ENCODE assay signal across 1 cellular context in the genomic region with DNA sequence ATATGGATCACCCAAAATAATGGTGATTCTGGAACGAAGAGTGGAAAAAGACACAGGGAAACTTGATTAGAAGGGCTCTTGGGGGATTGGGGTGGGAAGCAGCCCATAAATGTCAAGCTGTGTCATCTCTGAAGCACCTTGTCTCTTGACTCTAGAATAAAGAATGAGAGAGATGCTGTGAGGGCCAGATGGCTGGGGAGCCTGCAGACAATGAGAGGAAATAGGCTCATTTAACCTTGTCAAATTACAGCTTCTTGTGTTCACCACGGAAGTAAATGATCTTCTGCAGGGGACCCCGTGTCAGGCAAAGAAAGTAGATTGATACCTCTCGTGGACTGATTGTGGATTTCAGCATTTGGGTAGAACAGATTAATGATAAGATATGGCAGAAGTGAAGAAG.
TF ChIP-seq lines count a peak whose summit lies in the region.

No MANE protein-coding gene starts in this region.

TF ChIP-seq in GM23338, 12 proteins besides CTCF, POLR2A, EP300 and RAD21 (continued from another document):
- TF ChIP-seq, protein P1, sequence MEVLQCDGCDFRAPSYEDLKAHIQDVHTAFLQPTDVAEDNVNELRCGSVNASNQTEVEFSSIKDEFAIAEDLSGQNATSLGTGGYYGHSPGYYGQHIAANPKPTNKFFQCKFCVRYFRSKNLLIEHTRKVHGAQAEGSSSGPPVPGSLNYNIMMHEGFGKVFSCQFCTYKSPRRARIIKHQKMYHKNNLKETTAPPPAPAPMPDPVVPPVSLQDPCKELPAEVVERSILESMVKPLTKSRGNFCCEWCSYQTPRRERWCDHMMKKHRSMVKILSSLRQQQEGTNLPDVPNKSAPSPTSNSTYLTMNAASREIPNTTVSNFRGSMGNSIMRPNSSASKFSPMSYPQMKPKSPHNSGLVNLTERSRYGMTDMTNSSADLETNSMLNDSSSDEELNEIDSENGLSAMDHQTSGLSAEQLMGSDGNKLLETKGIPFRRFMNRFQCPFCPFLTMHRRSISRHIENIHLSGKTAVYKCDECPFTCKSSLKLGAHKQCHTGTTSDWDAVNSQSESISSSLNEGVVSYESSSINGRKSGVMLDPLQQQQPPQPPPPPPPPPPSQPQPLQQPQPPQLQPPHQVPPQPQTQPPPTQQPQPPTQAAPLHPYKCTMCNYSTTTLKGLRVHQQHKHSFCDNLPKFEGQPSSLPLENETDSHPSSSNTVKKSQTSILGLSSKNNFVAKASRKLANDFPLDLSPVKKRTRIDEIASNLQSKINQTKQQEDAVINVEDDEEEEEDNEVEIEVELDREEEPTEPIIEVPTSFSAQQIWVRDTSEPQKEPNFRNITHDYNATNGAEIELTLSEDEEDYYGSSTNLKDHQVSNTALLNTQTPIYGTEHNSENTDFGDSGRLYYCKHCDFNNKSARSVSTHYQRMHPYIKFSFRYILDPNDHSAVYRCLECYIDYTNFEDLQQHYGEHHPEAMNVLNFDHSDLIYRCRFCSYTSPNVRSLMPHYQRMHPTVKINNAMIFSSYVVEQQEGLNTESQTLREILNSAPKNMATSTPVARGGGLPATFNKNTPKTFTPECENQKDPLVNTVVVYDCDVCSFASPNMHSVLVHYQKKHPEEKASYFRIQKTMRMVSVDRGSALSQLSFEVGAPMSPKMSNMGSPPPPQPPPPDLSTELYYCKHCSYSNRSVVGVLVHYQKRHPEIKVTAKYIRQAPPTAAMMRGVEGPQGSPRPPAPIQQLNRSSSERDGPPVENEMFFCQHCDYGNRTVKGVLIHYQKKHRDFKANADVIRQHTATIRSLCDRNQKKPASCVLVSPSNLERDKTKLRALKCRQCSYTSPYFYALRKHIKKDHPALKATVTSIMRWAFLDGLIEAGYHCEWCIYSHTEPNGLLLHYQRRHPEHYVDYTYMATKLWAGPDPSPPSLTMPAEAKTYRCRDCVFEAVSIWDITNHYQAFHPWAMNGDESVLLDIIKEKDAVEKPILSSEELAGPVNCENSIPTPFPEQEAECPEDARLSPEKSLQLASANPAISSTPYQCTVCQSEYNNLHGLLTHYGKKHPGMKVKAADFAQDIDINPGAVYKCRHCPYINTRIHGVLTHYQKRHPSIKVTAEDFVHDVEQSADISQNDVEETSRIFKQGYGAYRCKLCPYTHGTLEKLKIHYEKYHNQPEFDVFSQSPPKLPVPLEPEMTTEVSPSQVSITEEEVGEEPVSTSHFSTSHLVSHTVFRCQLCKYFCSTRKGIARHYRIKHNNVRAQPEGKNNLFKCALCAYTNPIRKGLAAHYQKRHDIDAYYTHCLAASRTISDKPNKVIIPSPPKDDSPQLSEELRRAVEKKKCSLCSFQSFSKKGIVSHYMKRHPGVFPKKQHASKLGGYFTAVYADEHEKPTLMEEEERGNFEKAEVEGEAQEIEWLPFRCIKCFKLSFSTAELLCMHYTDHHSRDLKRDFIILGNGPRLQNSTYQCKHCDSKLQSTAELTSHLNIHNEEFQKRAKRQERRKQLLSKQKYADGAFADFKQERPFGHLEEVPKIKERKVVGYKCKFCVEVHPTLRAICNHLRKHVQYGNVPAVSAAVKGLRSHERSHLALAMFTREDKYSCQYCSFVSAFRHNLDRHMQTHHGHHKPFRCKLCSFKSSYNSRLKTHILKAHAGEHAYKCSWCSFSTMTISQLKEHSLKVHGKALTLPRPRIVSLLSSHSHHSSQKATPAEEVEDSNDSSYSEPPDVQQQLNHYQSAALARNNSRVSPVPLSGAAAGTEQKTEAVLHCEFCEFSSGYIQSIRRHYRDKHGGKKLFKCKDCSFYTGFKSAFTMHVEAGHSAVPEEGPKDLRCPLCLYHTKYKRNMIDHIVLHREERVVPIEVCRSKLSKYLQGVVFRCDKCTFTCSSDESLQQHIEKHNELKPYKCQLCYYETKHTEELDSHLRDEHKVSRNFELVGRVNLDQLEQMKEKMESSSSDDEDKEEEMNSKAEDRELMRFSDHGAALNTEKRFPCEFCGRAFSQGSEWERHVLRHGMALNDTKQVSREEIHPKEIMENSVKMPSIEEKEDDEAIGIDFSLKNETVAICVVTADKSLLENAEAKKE (CRISPR knock-in tag; IDR thresholded peaks at IDR 0.05) = no peak
- TF ChIP-seq STAT1 (IDR thresholded peaks at IDR 0.05; ENCODE audit: unreplicated experiment) = no peak
